Comparison of ENCODE assay signal across 9 cellular contexts in the genomic region with DNA sequence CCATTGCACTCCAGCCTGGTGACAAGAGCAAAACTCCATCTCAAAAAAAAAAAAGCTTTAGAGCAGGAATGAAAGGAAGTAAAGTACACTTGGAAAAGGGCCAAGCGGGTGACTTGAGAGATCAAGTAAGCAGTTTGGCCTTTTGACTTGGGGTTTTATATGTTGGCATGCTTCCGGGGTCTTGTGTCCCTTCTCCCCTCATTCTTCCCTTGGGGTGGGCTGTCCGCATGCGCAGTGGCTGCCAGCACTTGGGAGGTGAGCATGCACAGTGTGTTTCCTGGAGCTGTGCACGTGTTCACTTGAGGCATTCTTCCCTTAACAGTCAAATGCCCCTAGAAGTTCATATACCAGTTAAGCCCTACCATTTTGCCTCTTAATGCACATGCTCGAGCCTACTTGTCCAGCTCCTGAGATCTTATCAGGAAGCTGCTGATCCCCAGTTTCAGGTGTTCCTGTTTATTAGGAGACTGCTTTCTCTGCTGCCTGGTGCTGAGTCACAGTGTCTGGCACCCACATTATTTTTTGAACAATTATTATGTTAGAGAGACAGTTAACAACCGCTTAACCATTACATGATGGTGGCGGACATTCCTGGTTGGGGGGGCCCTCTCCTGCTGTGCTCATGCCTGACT. TPM values are rescaled to one million over a fixed set of nuclear protein-coding genes. Genes with fewer than 3 reads are reported as not detected.
DNase-seq lines count a peak whose midpoint lies in the region; ATAC-seq and FAIRE-seq lines count a peak whose summit lies in the region.
"Had no signal": no experiment of that assay in that cellular context is flagged by ENCODE, and none has a peak within 500 bp of the region (broad histone marks: within the 10 kb centered on the region; RNA-seq: fewer than 3 reads in every experiment).

No MANE protein-coding gene starts in this region.

- POLR2A ChIA-PET in T-cell (lab: Charles Lee): interaction anchor here in 1 of 2 donors (0.6 kb wide), 1 partner anchor 29 kb away, joined by 8 read pairs; no protein-coding TSS in a partner anchor

- DNase-seq in NCI-H2196 (lab: John Stamatoyannopoulos, UW; ENCODE audit: unreplicated experiment): peak; percentile 27
- DNase-seq in NCI-H2196 treated with DMSO at 0.1 percent for 48 hours (lab: John Stamatoyannopoulos, UW; ENCODE audit: unreplicated experiment): no peak
- DNase-seq in T-cell: peak in 13 of 34 experiments; percentile 7 to 45 (median 24)
- peak; percentile 7 for DNase-seq in stimulated activated CD8-positive, alpha-beta memory T cell treated with anti-CD3 and anti-CD28 coated beads, Interleukin-15, amount 100 ng/mL, for 24 hours (ENCODE audit: low read depth)
- DNase-seq in germinal center (ENCODE audit: low spot score): no peak
- DNase-seq in HTR-8/SVneo (ENCODE audit: insufficient read length, low spot score): no peak

- peak overlapping the region in 2 of 3 donors; percentile 53 to 58 for H3K4me3 Mint-ChIP-seq in T-cell

- H3K36me3 Mint-ChIP-seq in T-cell: no peaks in the 10 kb centered on the region

- peaks cover 29 to 36% (median 32%) of the 10 kb centered on the region in 3 donors for H3K4me1 Mint-ChIP-seq in T-cell

- CTCF ChIA-PET in T-cell (lab: Charles Lee): interaction anchor here (0.6 to 1.7 kb wide), 2 partner anchors 12 to 183 kb away, joined by 6 read pairs; no protein-coding TSS in a partner anchor

- H3K27ac Mint-ChIP-seq in T-cell: peak overlapping the region; percentile 89 to 90

- H3K27me3 Mint-ChIP-seq in T-cell: no peaks in the 10 kb centered on the region

- ATAC-seq in T-cell (replicated peaks in 1 of 4) (peak; percentile 29 to 59 (median 40)), esophagus mucosa (peak; percentile 59), GM19395 (IDR thresholded peaks at IDR 0.05; ENCODE audit: unreplicated experiment) (no peak)

- FAIRE-seq in HTR-8/SVneo (lab: Jason Lieb, UNC): no peak
- FAIRE-seq: frontal cortex had no signal

- H3K9me3 Mint-ChIP-seq in T-cell: no peaks in the 10 kb centered on the region

RNA-seq across cellular contexts. Expression of a gene that starts 32.6 kb away (rescaled TPM):
- total RNA-seq in T-cell (100 to 1,000 TPM; 259 to 375 (median 370) TPM), esophagus mucosa (82.9 TPM)

Comparison
In these comparisons a context has a peak if more than half of its experiments do, and no peak if none do; other contexts are left out.
1. DNase-seq: peak in NCI-H2196 (single experiment) and stimulated activated CD8-positive, alpha-beta memory T cell treated with anti-CD3 and anti-CD28 coated beads, Interleukin-15, amount 100 ng/mL, for 24 hours (single experiment); none in NCI-H2196 treated with DMSO at 0.1 percent for 48 hours (single experiment), germinal center (single experiment) and HTR-8/SVneo (single experiment).